10 cellular contexts compared by ENCODE assay signal in genomic region chr14:59215353-59215752, GRCh38. TPM values are rescaled to one million over a fixed set of nuclear protein-coding genes. Genes with fewer than 3 reads are reported as not detected.
A peak's percentile ranks its signal among the peaks of the same experiment; 100 is the strongest.
DNase-seq lines count a peak whose midpoint lies in the region; ATAC-seq and TF ChIP-seq lines count a peak whose summit lies in the region.
"Had no signal": no experiment of that assay in that cellular context is flagged by ENCODE, and none has a peak within 500 bp of the region (broad histone marks: within the 10 kb centered on the region; RNA-seq: fewer than 3 reads in every experiment).

No MANE protein-coding gene starts in this region.

- TF ChIP-seq CTCF in GM23338 (conservative IDR thresholded peaks at IDR 0.05; ENCODE audit: low read depth in 2 of 2) = no peak
- TF ChIP-seq CTCF in suprapubic skin (IDR thresholded peaks at IDR 0.05) = no peak
- TF ChIP-seq CTCF in mesothelial cell of epicardium (IDR thresholded peaks at IDR 0.05; ENCODE audit: unreplicated experiment) = no peak

- no peaks in the 10 kb centered on the region for H3K9me3 ChIP-seq in suprapubic skin
- H3K9me3 ChIP-seq: neutrophil had no signal

- H3K4me1 Mint-ChIP-seq in GM23338 (peaks cover 45% of the 10 kb centered on the region), mesothelial cell of epicardium (peaks cover 34% of the 10 kb centered on the region)

- TF ChIP-seq EP300 in suprapubic skin (IDR thresholded peaks at IDR 0.05) = no peak

- no peaks in the 10 kb centered on the region for H3F3A ChIP-seq in GM23338 (replicated peaks; ENCODE audit: low read depth)

- peaks cover 2% of the 10 kb centered on the region for H3K27me3 Mint-ChIP-seq in GM23338 (ENCODE audit: insufficient read depth, low read depth, poor library complexity)
- H3K27me3 Mint-ChIP-seq in mesothelial cell of epicardium (ENCODE audit: low read depth) = no peaks in the 10 kb centered on the region

- peaks cover 5% of the 10 kb centered on the region; the same call in 1 of the 2 replicates for H3K9me2 ChIP-seq in GM23338 (ENCODE audit: insufficient read depth)

- H3K9me3 Mint-ChIP-seq in GM23338 (no peaks in the 10 kb centered on the region), mesothelial cell of epicardium (peaks cover 4% of the 10 kb centered on the region)
- H3K9me3 Mint-ChIP-seq: T-helper 2 cell treated with Interferon-gamma antibody and Interleukin-4, amounts not matched to agents 5 μg/mL and 100 μg/mL, for 36 hours had no signal

- no peaks in the 10 kb centered on the region for H3K36me3 ChIP-seq in GM23338 (ENCODE audit: insufficient read depth)
- H3K36me3 ChIP-seq in suprapubic skin = no peaks in the 10 kb centered on the region
- H3K36me3 ChIP-seq: neutrophil had no signal

- H3K27ac ChIP-seq in GM23338 (ENCODE audit: low read depth) (peak overlapping the region; percentile 18; the same call in 1 of the 2 replicates), suprapubic skin (peak overlapping the region; percentile 63)
- H3K27ac ChIP-seq: neutrophil had no signal

- no peak overlapping the region for H3K4me2 ChIP-seq in GM23338

- H3K4me1 ChIP-seq in GM23338 (ENCODE audit: insufficient read depth) = peaks cover 39% of the 10 kb centered on the region
- H3K4me1 ChIP-seq in suprapubic skin = peaks cover 48% of the 10 kb centered on the region

- H3K4me3 ChIP-seq in GM23338 = no peak overlapping the region
- no peak overlapping the region for H3K4me3 ChIP-seq in suprapubic skin

- no peak overlapping the region for H2AFZ ChIP-seq in GM23338

- intact Hi-C loops in left colon (cut with DNase I, micrococcal nuclease) = no loop called here

- no peak overlapping the region for H3K4me3 Mint-ChIP-seq in GM23338
- H3K4me3 Mint-ChIP-seq in mesothelial cell of epicardium = no peak overlapping the region
- H3K4me3 Mint-ChIP-seq: T-helper 2 cell treated with Interferon-gamma antibody and Interleukin-4, amounts not matched to agents 5 μg/mL and 100 μg/mL, for 36 hours had no signal

- peak; percentile 48; the same call in 2 of the 3 replicates for ATAC-seq in GM23338
- ATAC-seq in left colon = peak; percentile 73

- H3K36me3 Mint-ChIP-seq in GM23338 (ENCODE audit: low read depth) (no peaks in the 10 kb centered on the region), mesothelial cell of epicardium (peaks cover 5% of the 10 kb centered on the region)

- peaks cover 57% of the 10 kb centered on the region for H3K79me2 ChIP-seq in GM23338 (replicated peaks; ENCODE audit: insufficient read depth)

- DNase-seq in GM23338 (ENCODE audit: low spot score) (no peak), astrocyte of the hippocampus (ENCODE audit: low read depth, low spot score) (peak; percentile 88), left colon (peak; percentile 36 to 69), suprapubic skin (ENCODE audit: low spot score in 2 of 2) (peak; percentile 75 to 84), mesothelial cell of epicardium (ENCODE audit: low spot score in 2 of 2, unreplicated experiment in 2 of 2) (no peak), ecto neural progenitor cell (ENCODE audit: low spot score) (no peak), glomerular visceral epithelial cell (ENCODE audit: extremely low spot score) (no peak)
- no peak for DNase-seq in activated naive CD4-positive, alpha-beta T cell treated with Interleukin-2 at 50 U/mL for 16 hours

- TF ChIP-seq POLR2A in suprapubic skin (IDR thresholded peaks at IDR 0.05) = no peak

- WGBS in suprapubic skin = 41% methylated on average over 8 of the region's 8 CpGs

- H4K20me1 ChIP-seq in GM23338 (replicated peaks; ENCODE audit: insufficient read depth) = no peaks in the 10 kb centered on the region; the same call in none of the 2 replicates

- H3K27ac Mint-ChIP-seq in GM23338 (peak overlapping the region; percentile 87), mesothelial cell of epicardium (no peak overlapping the region)
- H3K27ac Mint-ChIP-seq: T-helper 2 cell treated with Interferon-gamma antibody and Interleukin-4, amounts not matched to agents 5 μg/mL and 100 μg/mL, for 36 hours had no signal

- H3K27me3 ChIP-seq in GM23338 (ENCODE audit: insufficient read depth) (no peaks in the 10 kb centered on the region), suprapubic skin (no peaks in the 10 kb centered on the region)
- H3K27me3 ChIP-seq: neutrophil had no signal

TF ChIP-seq in GM23338, 12 proteins besides CTCF, POLR2A, EP300 and RAD21:
- TF ChIP-seq JUNB (IDR thresholded peaks at IDR 0.05; ENCODE audit: unreplicated experiment) (no peak), POLR2AphosphoS5 (IDR thresholded peaks at IDR 0.05; ENCODE audit: low read depth) (no peak), ZNF114 (CRISPR knock-in tag; IDR thresholded peaks at IDR 0.05) (no peak), EZH2 (IDR thresholded peaks at IDR 0.05; ENCODE audit: low read depth, unreplicated experiment) (no peak), STAT1 (IDR thresholded peaks at IDR 0.05; ENCODE audit: unreplicated experiment) (no peak)
TF ChIP-seq in GM23338: peak in this region for 0.

RNA-seq across cellular contexts. Expression of gene DAAM1, which starts 26.9 kb away (rescaled TPM):
- 36.3 and 51.1 TPM in 2 replicates for total RNA-seq in GM23338 (2014; rRNA removed; shearing (Covaris generic))
- polyA plus RNA-seq in GM23338 (2016; fragmentation: Nextera tagmentation; extraction: Ambion mirVana) = 28.4 and 42.1 TPM in 2 replicates
- total RNA-seq in left colon (10 to 100 TPM; 38.1 to 61.5 TPM), suprapubic skin (100 to 1,000 TPM; 103 to 196 (median 171) TPM), mesothelial cell of epicardium (35.3 to 44.8 TPM (median 44.2 TPM) in 3 replicates)

Comparison
In these comparisons a context has a peak if more than half of its experiments do, and no peak if none do; other contexts are left out.
1. DNase-seq: peak in astrocyte of the hippocampus (single experiment), left colon (2 of 2) and suprapubic skin (2 of 2); none in GM23338 (single experiment), activated naive CD4-positive, alpha-beta T cell treated with Interleukin-2 at 50 U/mL for 16 hours (single experiment), mesothelial cell of epicardium (0 of 2), ecto neural progenitor cell (single experiment) and glomerular visceral epithelial cell (single experiment).